1 cellular context compared by ENCODE assay signal in the genomic region with DNA sequence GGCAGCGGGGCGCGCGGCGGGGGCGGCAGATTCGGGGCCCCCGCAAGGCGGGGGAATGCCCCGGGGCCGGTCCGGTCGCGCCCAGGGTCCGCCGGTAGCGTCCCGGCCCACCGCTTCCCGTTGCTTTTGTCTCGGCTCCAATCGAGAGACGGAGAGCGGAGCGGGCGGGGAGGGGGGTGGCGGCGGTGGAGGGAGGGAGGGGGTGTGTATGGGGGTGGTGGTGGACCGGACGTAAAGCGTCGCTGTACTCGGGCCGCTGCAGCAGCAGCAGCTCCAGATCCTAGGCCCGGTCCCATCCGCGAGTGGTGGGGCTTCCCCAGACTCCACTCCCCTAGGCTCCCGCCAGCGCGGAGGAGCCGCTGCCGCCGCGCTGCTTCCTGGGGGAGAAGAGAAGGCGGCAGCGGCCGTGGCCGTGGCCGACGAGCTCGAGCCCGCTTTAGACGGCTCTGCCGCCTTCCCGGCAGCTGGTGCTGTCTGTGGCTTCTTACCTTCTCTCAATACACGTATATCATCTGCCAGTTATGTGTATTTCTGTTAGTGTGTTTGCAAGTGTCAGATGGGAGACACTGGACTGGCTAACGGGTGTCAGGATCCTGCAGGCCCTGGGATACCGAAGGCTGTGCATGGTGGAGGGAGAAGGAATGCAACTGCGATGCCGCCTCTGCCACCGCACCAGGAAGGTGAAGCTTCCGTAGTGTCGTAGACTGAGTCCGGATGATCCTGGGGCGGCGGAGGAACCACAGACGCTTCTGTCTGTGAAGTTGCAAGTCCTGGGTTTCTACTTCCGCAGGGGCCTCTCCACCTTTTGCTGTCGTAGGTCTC.
A peak's percentile ranks its signal among the peaks of the same experiment; 100 is the strongest.
TF ChIP-seq lines count a peak whose summit lies in the region.

No MANE protein-coding gene starts in this region.

TF ChIP-seq in GM12878, 131 proteins besides CTCF, POLR2A, EP300 and RAD21 (continued from another document and continues in another):
- TF ChIP-seq, protein P1, sequence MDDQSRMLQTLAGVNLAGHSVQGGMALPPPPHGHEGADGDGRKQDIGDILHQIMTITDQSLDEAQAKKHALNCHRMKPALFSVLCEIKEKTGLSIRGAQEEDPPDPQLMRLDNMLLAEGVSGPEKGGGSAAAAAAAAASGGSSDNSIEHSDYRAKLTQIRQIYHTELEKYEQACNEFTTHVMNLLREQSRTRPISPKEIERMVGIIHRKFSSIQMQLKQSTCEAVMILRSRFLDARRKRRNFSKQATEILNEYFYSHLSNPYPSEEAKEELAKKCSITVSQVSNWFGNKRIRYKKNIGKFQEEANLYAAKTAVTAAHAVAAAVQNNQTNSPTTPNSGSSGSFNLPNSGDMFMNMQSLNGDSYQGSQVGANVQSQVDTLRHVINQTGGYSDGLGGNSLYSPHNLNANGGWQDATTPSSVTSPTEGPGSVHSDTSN (IDR thresholded peaks at IDR 0.05; ENCODE audit: insufficient replicate concordance, low read depth, low read length), result peak; percentile 10
- TF ChIP-seq, protein P2, sequence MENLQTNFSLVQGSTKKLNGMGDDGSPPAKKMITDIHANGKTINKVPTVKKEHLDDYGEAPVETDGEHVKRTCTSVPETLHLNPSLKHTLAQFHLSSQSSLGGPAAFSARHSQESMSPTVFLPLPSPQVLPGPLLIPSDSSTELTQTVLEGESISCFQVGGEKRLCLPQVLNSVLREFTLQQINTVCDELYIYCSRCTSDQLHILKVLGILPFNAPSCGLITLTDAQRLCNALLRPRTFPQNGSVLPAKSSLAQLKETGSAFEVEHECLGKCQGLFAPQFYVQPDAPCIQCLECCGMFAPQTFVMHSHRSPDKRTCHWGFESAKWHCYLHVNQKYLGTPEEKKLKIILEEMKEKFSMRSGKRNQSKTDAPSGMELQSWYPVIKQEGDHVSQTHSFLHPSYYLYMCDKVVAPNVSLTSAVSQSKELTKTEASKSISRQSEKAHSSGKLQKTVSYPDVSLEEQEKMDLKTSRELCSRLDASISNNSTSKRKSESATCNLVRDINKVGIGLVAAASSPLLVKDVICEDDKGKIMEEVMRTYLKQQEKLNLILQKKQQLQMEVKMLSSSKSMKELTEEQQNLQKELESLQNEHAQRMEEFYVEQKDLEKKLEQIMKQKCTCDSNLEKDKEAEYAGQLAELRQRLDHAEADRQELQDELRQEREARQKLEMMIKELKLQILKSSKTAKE (IDR thresholded peaks at IDR 0.05; ENCODE audit: low read depth, poor library complexity, severe bottlenecking), result peak; percentile 27
- TF ChIP-seq SMARCA5 (IDR thresholded peaks at IDR 0.05) (0 out of 2 replicates have a peak, but pooled peaks have one; percentile 42), GABPA (IDR thresholded peaks at IDR 0.05; ENCODE audit: low read depth) (peak; percentile 24; the same call in 1 of the 2 replicates), POLR2AphosphoS2 (IDR thresholded peaks at IDR 0.05; ENCODE audit: low read depth, low read length) (peak; percentile 64; the same call in 1 of the 2 replicates), CBFB (IDR thresholded peaks at IDR 0.05; ENCODE audit: low read depth) (peak; percentile 29; the same call in 1 of the 2 replicates), CHD2 (IDR thresholded peaks at IDR 0.05; ENCODE audit: borderline replicate concordance, low read depth, low read length) (peak; percentile 5; the same call in 1 of the 2 replicates), WRNIP1 (IDR thresholded peaks at IDR 0.05; ENCODE audit: borderline replicate concordance, low read depth, low read length) (peak; percentile 81; the same call in 1 of the 2 replicates), HCFC1 (IDR thresholded peaks at IDR 0.05; ENCODE audit: low read length) (0 out of 2 replicates have a peak, but pooled peaks have one; percentile 28), IKZF2 (IDR thresholded peaks at IDR 0.05) (peak in 1 of 2 experiments; percentile 33; a peak in 1 of 4 replicates), CREB1 (IDR thresholded peaks at IDR 0.05; ENCODE audit: low read depth) (0 out of 2 replicates have a peak, but pooled peaks have one; percentile 49), HDGF (IDR thresholded peaks at IDR 0.05) (0 out of 2 replicates have a peak, but pooled peaks have one; percentile 42), GATAD2B (conservative IDR thresholded peaks at IDR 0.05; ENCODE audit: low read depth) (0 out of 2 replicates have a peak, but pooled peaks have one; percentile 25), MYB (IDR thresholded peaks at IDR 0.05; ENCODE audit: borderline replicate concordance, low read depth, low read length) (no peak), LARP7 (IDR thresholded peaks at IDR 0.05) (peak; percentile 73; the same call in 1 of the 2 replicates), IKZF1 (conservative IDR thresholded peaks at IDR 0.05) (peak; percentile 8; the same call in 1 of the 2 replicates), CREM (IDR thresholded peaks at IDR 0.05; ENCODE audit: low read depth) (0 out of 2 replicates have a peak, but pooled peaks have one; percentile 12), BCL11A (IDR thresholded peaks at IDR 0.05; ENCODE audit: low read depth, low read length) (no peak)
- TF ChIP-seq, protein P3, sequence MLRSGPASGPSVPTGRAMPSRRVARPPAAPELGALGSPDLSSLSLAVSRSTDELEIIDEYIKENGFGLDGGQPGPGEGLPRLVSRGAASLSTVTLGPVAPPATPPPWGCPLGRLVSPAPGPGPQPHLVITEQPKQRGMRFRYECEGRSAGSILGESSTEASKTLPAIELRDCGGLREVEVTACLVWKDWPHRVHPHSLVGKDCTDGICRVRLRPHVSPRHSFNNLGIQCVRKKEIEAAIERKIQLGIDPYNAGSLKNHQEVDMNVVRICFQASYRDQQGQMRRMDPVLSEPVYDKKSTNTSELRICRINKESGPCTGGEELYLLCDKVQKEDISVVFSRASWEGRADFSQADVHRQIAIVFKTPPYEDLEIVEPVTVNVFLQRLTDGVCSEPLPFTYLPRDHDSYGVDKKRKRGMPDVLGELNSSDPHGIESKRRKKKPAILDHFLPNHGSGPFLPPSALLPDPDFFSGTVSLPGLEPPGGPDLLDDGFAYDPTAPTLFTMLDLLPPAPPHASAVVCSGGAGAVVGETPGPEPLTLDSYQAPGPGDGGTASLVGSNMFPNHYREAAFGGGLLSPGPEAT (IDR thresholded peaks at IDR 0.05; ENCODE audit: low read depth), result no peak
- TF ChIP-seq, protein P4, sequence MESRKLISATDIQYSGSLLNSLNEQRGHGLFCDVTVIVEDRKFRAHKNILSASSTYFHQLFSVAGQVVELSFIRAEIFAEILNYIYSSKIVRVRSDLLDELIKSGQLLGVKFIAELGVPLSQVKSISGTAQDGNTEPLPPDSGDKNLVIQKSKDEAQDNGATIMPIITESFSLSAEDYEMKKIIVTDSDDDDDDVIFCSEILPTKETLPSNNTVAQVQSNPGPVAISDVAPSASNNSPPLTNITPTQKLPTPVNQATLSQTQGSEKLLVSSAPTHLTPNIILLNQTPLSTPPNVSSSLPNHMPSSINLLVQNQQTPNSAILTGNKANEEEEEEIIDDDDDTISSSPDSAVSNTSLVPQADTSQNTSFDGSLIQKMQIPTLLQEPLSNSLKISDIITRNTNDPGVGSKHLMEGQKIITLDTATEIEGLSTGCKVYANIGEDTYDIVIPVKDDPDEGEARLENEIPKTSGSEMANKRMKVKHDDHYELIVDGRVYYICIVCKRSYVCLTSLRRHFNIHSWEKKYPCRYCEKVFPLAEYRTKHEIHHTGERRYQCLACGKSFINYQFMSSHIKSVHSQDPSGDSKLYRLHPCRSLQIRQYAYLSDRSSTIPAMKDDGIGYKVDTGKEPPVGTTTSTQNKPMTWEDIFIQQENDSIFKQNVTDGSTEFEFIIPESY (IDR thresholded peaks at IDR 0.05), result no peak
- TF ChIP-seq, protein P5, sequence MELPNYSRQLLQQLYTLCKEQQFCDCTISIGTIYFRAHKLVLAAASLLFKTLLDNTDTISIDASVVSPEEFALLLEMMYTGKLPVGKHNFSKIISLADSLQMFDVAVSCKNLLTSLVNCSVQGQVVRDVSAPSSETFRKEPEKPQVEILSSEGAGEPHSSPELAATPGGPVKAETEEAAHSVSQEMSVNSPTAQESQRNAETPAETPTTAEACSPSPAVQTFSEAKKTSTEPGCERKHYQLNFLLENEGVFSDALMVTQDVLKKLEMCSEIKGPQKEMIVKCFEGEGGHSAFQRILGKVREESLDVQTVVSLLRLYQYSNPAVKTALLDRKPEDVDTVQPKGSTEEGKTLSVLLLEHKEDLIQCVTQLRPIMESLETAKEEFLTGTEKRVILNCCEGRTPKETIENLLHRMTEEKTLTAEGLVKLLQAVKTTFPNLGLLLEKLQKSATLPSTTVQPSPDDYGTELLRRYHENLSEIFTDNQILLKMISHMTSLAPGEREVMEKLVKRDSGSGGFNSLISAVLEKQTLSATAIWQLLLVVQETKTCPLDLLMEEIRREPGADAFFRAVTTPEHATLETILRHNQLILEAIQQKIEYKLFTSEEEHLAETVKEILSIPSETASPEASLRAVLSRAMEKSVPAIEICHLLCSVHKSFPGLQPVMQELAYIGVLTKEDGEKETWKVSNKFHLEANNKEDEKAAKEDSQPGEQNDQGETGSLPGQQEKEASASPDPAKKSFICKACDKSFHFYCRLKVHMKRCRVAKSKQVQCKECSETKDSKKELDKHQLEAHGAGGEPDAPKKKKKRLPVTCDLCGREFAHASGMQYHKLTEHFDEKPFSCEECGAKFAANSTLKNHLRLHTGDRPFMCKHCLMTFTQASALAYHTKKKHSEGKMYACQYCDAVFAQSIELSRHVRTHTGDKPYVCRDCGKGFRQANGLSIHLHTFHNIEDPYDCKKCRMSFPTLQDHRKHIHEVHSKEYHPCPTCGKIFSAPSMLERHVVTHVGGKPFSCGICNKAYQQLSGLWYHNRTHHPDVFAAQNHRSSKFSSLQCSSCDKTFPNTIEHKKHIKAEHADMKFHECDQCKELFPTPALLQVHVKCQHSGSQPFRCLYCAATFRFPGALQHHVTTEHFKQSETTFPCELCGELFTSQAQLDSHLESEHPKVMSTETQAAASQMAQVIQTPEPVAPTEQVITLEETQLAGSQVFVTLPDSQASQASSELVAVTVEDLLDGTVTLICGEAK (IDR thresholded peaks at IDR 0.05; ENCODE audit: borderline replicate concordance), result 0 out of 2 replicates have a peak, but pooled peaks have one; percentile 32
- TF ChIP-seq, protein P6, sequence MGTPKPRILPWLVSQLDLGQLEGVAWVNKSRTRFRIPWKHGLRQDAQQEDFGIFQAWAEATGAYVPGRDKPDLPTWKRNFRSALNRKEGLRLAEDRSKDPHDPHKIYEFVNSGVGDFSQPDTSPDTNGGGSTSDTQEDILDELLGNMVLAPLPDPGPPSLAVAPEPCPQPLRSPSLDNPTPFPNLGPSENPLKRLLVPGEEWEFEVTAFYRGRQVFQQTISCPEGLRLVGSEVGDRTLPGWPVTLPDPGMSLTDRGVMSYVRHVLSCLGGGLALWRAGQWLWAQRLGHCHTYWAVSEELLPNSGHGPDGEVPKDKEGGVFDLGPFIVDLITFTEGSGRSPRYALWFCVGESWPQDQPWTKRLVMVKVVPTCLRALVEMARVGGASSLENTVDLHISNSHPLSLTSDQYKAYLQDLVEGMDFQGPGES (IDR thresholded peaks at IDR 0.05), result no peak
- TF ChIP-seq, protein P7, sequence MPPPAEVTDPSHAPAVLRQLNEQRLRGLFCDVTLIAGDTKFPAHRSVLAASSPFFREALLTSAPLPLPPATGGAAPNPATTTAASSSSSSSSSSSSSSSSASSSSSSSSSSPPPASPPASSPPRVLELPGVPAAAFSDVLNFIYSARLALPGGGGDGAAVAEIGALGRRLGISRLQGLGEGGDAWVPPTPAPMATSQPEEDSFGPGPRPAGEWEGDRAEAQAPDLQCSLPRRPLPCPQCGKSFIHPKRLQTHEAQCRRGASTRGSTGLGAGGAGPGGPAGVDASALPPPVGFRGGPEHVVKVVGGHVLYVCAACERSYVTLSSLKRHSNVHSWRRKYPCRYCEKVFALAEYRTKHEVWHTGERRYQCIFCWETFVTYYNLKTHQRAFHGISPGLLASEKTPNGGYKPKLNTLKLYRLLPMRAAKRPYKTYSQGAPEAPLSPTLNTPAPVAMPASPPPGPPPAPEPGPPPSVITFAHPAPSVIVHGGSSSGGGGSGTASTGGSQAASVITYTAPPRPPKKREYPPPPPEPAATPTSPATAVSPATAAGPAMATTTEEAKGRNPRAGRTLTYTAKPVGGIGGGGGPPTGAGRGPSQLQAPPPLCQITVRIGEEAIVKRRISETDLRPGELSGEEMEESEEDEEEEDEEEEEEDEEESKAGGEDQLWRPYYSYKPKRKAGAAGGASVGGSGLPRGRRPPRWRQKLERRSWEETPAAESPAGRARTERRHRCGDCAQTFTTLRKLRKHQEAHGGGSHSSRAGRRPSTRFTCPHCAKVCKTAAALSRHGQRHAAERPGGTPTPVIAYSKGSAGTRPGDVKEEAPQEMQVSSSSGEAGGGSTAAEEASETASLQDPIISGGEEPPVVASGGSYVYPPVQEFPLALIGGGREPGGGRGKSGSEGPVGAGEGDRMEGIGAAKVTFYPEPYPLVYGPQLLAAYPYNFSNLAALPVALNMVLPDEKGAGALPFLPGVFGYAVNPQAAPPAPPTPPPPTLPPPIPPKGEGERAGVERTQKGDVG (CRISPR knock-in tag; IDR thresholded peaks at IDR 0.05), result no peak
- TF ChIP-seq, protein P8, sequence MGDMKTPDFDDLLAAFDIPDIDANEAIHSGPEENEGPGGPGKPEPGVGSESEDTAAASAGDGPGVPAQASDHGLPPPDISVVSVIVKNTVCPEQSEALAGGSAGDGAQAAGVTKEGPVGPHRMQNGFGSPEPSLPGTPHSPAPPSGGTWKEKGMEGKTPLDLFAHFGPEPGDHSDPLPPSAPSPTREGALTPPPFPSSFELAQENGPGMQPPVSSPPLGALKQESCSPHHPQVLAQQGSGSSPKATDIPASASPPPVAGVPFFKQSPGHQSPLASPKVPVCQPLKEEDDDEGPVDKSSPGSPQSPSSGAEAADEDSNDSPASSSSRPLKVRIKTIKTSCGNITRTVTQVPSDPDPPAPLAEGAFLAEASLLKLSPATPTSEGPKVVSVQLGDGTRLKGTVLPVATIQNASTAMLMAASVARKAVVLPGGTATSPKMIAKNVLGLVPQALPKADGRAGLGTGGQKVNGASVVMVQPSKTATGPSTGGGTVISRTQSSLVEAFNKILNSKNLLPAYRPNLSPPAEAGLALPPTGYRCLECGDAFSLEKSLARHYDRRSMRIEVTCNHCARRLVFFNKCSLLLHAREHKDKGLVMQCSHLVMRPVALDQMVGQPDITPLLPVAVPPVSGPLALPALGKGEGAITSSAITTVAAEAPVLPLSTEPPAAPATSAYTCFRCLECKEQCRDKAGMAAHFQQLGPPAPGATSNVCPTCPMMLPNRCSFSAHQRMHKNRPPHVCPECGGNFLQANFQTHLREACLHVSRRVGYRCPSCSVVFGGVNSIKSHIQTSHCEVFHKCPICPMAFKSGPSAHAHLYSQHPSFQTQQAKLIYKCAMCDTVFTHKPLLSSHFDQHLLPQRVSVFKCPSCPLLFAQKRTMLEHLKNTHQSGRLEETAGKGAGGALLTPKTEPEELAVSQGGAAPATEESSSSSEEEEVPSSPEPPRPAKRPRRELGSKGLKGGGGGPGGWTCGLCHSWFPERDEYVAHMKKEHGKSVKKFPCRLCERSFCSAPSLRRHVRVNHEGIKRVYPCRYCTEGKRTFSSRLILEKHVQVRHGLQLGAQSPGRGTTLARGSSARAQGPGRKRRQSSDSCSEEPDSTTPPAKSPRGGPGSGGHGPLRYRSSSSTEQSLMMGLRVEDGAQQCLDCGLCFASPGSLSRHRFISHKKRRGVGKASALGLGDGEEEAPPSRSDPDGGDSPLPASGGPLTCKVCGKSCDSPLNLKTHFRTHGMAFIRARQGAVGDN (IDR thresholded peaks at IDR 0.05), result peak; percentile 46; the same call in 1 of the 2 replicates
